ENCODE assay signal across 1 cellular context in the genomic region with DNA sequence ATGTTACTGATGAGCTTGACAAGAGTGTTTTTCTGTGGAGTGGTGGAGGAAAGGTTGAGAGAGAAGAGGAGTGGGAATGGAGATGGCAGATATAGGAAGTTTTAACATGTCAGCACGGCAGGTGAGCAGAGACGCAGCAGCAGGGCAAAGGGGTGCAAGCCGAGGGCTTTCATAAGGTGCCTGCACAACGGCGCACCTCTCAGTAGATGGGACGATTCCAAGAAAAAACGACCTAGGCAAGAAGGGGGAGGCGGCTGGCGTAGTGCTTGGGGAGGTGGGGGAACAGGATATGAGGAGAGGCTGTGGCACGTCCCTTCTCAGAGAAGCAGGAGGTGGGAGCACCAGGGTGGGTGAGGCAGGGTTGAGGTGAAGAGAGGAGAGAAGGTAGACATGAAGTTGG.
TF ChIP-seq lines count a peak whose summit lies in the region.

No MANE protein-coding gene starts in this region.

TF ChIP-seq in WTC11, 78 proteins besides CTCF, POLR2A, EP300 and RAD21 (continued from another document):
- TF ChIP-seq PRDM15 (CRISPR knock-in tag; IDR thresholded peaks at IDR 0.05) (no peak), MAX (CRISPR knock-in tag; IDR thresholded peaks at IDR 0.05) (no peak), OVOL2 (CRISPR knock-in tag; IDR thresholded peaks at IDR 0.05; ENCODE audit: borderline replicate concordance) (no peak), TEAD1 (CRISPR knock-in tag; IDR thresholded peaks at IDR 0.05) (no peak), ZNF423 (CRISPR knock-in tag; IDR thresholded peaks at IDR 0.05) (no peak), RORB (CRISPR knock-in tag; IDR thresholded peaks at IDR 0.05) (no peak), ZNF138 (CRISPR knock-in tag; conservative IDR thresholded peaks at IDR 0.05) (no peak), ATF3 (CRISPR knock-in tag; conservative IDR thresholded peaks at IDR 0.05) (no peak), ZNF317 (CRISPR knock-in tag; IDR thresholded peaks at IDR 0.05; ENCODE audit: borderline replicate concordance, low read depth) (no peak), CREB1 (CRISPR knock-in tag; IDR thresholded peaks at IDR 0.05) (no peak)
- TF ChIP-seq, protein P1, sequence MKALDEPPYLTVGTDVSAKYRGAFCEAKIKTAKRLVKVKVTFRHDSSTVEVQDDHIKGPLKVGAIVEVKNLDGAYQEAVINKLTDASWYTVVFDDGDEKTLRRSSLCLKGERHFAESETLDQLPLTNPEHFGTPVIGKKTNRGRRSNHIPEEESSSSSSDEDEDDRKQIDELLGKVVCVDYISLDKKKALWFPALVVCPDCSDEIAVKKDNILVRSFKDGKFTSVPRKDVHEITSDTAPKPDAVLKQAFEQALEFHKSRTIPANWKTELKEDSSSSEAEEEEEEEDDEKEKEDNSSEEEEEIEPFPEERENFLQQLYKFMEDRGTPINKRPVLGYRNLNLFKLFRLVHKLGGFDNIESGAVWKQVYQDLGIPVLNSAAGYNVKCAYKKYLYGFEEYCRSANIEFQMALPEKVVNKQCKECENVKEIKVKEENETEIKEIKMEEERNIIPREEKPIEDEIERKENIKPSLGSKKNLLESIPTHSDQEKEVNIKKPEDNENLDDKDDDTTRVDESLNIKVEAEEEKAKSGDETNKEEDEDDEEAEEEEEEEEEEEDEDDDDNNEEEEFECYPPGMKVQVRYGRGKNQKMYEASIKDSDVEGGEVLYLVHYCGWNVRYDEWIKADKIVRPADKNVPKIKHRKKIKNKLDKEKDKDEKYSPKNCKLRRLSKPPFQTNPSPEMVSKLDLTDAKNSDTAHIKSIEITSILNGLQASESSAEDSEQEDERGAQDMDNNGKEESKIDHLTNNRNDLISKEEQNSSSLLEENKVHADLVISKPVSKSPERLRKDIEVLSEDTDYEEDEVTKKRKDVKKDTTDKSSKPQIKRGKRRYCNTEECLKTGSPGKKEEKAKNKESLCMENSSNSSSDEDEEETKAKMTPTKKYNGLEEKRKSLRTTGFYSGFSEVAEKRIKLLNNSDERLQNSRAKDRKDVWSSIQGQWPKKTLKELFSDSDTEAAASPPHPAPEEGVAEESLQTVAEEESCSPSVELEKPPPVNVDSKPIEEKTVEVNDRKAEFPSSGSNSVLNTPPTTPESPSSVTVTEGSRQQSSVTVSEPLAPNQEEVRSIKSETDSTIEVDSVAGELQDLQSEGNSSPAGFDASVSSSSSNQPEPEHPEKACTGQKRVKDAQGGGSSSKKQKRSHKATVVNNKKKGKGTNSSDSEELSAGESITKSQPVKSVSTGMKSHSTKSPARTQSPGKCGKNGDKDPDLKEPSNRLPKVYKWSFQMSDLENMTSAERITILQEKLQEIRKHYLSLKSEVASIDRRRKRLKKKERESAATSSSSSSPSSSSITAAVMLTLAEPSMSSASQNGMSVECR (CRISPR knock-in tag; IDR thresholded peaks at IDR 0.05; ENCODE audit: borderline replicate concordance) = no peak
- TF ChIP-seq, protein P2, sequence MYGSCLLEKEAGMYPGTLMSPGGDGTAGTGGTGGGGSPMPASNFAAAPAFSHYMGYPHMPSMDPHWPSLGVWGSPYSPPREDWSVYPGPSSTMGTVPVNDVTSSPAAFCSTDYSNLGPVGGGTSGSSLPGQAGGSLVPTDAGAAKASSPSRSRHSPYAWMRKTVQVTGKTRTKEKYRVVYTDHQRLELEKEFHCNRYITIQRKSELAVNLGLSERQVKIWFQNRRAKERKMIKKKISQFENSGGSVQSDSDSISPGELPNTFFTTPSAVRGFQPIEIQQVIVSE (CRISPR knock-in tag; IDR thresholded peaks at IDR 0.05; ENCODE audit: borderline replicate concordance) = no peak
- TF ChIP-seq, protein P3, sequence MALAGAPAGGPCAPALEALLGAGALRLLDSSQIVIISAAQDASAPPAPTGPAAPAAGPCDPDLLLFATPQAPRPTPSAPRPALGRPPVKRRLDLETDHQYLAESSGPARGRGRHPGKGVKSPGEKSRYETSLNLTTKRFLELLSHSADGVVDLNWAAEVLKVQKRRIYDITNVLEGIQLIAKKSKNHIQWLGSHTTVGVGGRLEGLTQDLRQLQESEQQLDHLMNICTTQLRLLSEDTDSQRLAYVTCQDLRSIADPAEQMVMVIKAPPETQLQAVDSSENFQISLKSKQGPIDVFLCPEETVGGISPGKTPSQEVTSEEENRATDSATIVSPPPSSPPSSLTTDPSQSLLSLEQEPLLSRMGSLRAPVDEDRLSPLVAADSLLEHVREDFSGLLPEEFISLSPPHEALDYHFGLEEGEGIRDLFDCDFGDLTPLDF (CRISPR knock-in tag; IDR thresholded peaks at IDR 0.05) = no peak
- TF ChIP-seq, protein P4, sequence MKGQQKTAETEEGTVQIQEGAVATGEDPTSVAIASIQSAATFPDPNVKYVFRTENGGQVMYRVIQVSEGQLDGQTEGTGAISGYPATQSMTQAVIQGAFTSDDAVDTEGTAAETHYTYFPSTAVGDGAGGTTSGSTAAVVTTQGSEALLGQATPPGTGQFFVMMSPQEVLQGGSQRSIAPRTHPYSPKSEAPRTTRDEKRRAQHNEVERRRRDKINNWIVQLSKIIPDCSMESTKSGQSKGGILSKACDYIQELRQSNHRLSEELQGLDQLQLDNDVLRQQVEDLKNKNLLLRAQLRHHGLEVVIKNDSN (CRISPR knock-in tag; IDR thresholded peaks at IDR 0.05) = no peak
- TF ChIP-seq, protein P5, sequence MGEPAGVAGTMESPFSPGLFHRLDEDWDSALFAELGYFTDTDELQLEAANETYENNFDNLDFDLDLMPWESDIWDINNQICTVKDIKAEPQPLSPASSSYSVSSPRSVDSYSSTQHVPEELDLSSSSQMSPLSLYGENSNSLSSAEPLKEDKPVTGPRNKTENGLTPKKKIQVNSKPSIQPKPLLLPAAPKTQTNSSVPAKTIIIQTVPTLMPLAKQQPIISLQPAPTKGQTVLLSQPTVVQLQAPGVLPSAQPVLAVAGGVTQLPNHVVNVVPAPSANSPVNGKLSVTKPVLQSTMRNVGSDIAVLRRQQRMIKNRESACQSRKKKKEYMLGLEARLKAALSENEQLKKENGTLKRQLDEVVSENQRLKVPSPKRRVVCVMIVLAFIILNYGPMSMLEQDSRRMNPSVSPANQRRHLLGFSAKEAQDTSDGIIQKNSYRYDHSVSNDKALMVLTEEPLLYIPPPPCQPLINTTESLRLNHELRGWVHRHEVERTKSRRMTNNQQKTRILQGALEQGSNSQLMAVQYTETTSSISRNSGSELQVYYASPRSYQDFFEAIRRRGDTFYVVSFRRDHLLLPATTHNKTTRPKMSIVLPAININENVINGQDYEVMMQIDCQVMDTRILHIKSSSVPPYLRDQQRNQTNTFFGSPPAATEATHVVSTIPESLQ (CRISPR knock-in tag; IDR thresholded peaks at IDR 0.05) = no peak
- TF ChIP-seq, protein P6, sequence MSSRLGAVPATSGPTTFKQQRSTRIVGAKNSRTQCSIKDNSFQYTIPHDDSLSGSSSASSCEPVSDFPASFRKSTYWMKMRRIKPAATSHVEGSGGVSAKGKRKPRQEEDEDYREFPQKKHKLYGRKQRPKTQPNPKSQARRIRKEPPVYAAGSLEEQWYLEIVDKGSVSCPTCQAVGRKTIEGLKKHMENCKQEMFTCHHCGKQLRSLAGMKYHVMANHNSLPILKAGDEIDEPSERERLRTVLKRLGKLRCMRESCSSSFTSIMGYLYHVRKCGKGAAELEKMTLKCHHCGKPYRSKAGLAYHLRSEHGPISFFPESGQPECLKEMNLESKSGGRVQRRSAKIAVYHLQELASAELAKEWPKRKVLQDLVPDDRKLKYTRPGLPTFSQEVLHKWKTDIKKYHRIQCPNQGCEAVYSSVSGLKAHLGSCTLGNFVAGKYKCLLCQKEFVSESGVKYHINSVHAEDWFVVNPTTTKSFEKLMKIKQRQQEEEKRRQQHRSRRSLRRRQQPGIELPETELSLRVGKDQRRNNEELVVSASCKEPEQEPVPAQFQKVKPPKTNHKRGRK (CRISPR knock-in tag; IDR thresholded peaks at IDR 0.05; ENCODE audit: borderline replicate concordance) = no peak
TF ChIP-seq in WTC11: peak in this region for 0.
